Comparison of ENCODE assay signal across 8 cellular contexts in genomic region chr15:77966540-77967290, GRCh38.
DNase-seq lines count a peak whose midpoint lies in the region; ATAC-seq and TF ChIP-seq lines count a peak whose summit lies in the region.

No MANE protein-coding gene starts in this region.

- H3K9me3 ChIP-seq in neutrophil = no peaks in the 10 kb centered on the region

- H3K36me3 ChIP-seq in neutrophil = no peaks in the 10 kb centered on the region

- no peak overlapping the region for H3K27ac ChIP-seq in neutrophil

- H3K4me1 ChIP-seq in neutrophil (ENCODE audit: control insufficient read depth in 1 of 2, insufficient read depth in 1 of 2, low read depth in 1 of 2, low read length in 1 of 2) = no peaks in the 10 kb centered on the region

- TF ChIP-seq CTCF in GM12801 (IDR thresholded peaks at IDR 0.05; ENCODE audit: extremely low read depth, insufficient read length) = peak; percentile 3
- peak; percentile 94 for TF ChIP-seq CTCF in fibroblast of pulmonary artery (IDR thresholded peaks at IDR 0.05; ENCODE audit: low read length, missing control alignments)
- peak; percentile 60 for TF ChIP-seq CTCF in neutrophil (IDR thresholded peaks at IDR 0.05)

- peak; percentile 64 for DNase-seq in A172 (ENCODE audit: low spot score)
- peak; percentile 49 for DNase-seq in NCI-H69 (lab: John Stamatoyannopoulos, UW)
- peak; percentile 51 to 63 for DNase-seq in activated T-cell treated with anti-CD3 and anti-CD28 coated beads, Interleukin-2, amount 50 U/mL, for 48 hours
- DNase-seq in fibroblast of pulmonary artery (ENCODE audit: low read depth) = peak; percentile 58
- DNase-seq in NCI-H1930 (lab: John Stamatoyannopoulos, UW) = no peak

- H3K4me3 ChIP-seq in fibroblast of pulmonary artery (replicated peaks; ENCODE audit: low read depth, low read length) (no peak overlapping the region), neutrophil (ENCODE audit: low read depth in 1 of 2, low read length in 1 of 2) (no peak overlapping the region)

- ATAC-seq in GM21786 (IDR thresholded peaks at IDR 0.05; ENCODE audit: unreplicated experiment) = no peak

- H3K27me3 ChIP-seq in neutrophil = no peaks in the 10 kb centered on the region

Comparison
In these comparisons a context has a peak if more than half of its experiments do, and no peak if none do; other contexts are left out.
1. DNase-seq: peak in A172 (single experiment), NCI-H69 (single experiment), activated T-cell treated with anti-CD3 and anti-CD28 coated beads, Interleukin-2, amount 50 U/mL, for 48 hours (2 of 2) and fibroblast of pulmonary artery (single experiment); none in NCI-H1930 (0 of 2).
2. CTCF ChIP-seq: peak in every context shown above with its lines; median percentile 94 in fibroblast of pulmonary artery; 60 in neutrophil; 3 in GM12801.